Comparison of ENCODE assay signal across 1 cellular context in genomic region chr1:59083946-59084865, GRCh38.
TF ChIP-seq lines count a peak whose summit lies in the region.

No MANE protein-coding gene starts in this region.

TF ChIP-seq in K562, 482 proteins besides CTCF, POLR2A, EP300 and RAD21 (continued from another document and continues in another):
- TF ChIP-seq DEAF1 (CRISPR knock-in tag; IDR thresholded peaks at IDR 0.05) (no peak), NCOR1 (IDR thresholded peaks at IDR 0.05) (no peak), HLTF (IDR thresholded peaks at IDR 0.05) (no peak), VEZF1 (CRISPR knock-in tag; IDR thresholded peaks at IDR 0.05) (peak; percentile 43), SMAD4 (CRISPR knock-in tag; conservative IDR thresholded peaks at IDR 0.05) (0 out of 2 replicates have a peak, but pooled peaks have one; percentile 42), SREBF1 (IDR thresholded peaks at IDR 0.05; ENCODE audit: borderline replicate concordance, low read depth, low read length) (no peak), KDM4B (IDR thresholded peaks at IDR 0.05; ENCODE audit: borderline replicate concordance in 2 of 2, low read depth in 1 of 2) (0 out of 4 replicates have a peak, but pooled peaks of 1 of the 2 experiments have one; percentile 53), MYC (IDR thresholded peaks at IDR 0.05; ENCODE audit: low read depth, low read length) (peak; percentile 6; the same call in 1 of the 2 replicates), MYC (CRISPR knock-in tag; IDR thresholded peaks at IDR 0.05; ENCODE audit: borderline replicate concordance, low read depth) (no peak), SNRNP70 (optimal IDR thresholded peaks at IDR 0.05; ENCODE audit: low read depth, low read length) (no peak), ZNF592 (IDR thresholded peaks at IDR 0.05) (peak; percentile 31; the same call in 1 of the 2 replicates), ZNF766 (CRISPR knock-in tag; conservative IDR thresholded peaks at IDR 0.05) (peak; percentile 57; the same call in 1 of the 2 replicates), ZBTB17 (CRISPR knock-in tag; IDR thresholded peaks at IDR 0.05) (peak; percentile 69; the same call in 1 of the 2 replicates), PHF21A (IDR thresholded peaks at IDR 0.05; ENCODE audit: borderline replicate concordance, low read depth) (no peak), DLX4 (CRISPR knock-in tag; IDR thresholded peaks at IDR 0.05) (no peak), PHF8 (IDR thresholded peaks at IDR 0.05; ENCODE audit: borderline replicate concordance, low read length) (peak; percentile 26; the same call in 1 of the 2 replicates), RNF2 (IDR thresholded peaks at IDR 0.05) (peak; percentile 16; the same call in 1 of the 2 replicates), CHD7 (IDR thresholded peaks at IDR 0.05; ENCODE audit: low read depth, low read length) (no peak), ZNF398 (CRISPR knock-in tag; IDR thresholded peaks at IDR 0.05) (no peak), TFAP4 (CRISPR knock-in tag; IDR thresholded peaks at IDR 0.05; ENCODE audit: borderline replicate concordance) (no peak), ZFX (CRISPR knock-in tag; IDR thresholded peaks at IDR 0.05) (peak; percentile 58), ZNF644 (tag; IDR thresholded peaks at IDR 0.05; ENCODE audit: low read depth) (no peak), ZNF57 (CRISPR knock-in tag; IDR thresholded peaks at IDR 0.05) (no peak), HDAC2 (IDR thresholded peaks at IDR 0.05) (no peak), ETV1 (tag; conservative IDR thresholded peaks at IDR 0.05; ENCODE audit: low read depth) (peak; percentile 42; the same call in 1 of the 2 replicates), ATF4 (CRISPR knock-in tag; IDR thresholded peaks at IDR 0.05) (0 out of 2 replicates have a peak, but pooled peaks have one; percentile 3), SMAD3 (CRISPR knock-in tag; conservative IDR thresholded peaks at IDR 0.05) (no peak), BHLHE40 (IDR thresholded peaks at IDR 0.05; ENCODE audit: low read length) (peak; percentile 19; the same call in 1 of the 2 replicates), TRIM25 (IDR thresholded peaks at IDR 0.05; ENCODE audit: borderline replicate concordance) (no peak), ZNF124 (CRISPR knock-in tag; IDR thresholded peaks at IDR 0.05) (no peak)
